In the genomic region with DNA sequence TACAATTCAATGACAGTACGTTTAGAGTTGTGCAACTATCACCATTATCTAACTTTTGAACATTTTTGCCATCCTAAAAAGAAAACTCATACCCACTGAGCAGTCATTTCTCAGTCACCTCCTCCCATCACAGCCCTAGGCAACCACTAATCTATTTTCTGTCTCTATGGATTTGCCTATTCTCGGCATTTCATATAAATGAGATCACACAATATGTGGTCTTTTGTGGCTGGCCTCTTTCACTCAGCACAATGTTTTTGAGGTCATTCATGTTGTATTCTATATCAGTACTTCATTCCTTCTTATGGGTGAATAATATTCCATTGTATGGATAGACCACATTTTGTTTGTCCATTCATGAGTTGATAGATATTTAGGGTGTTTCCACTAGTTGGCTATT, we compare ENCODE assay signal across 21 cellular contexts.
DNase-seq lines count a peak whose midpoint lies in the region; ATAC-seq, FAIRE-seq and TF ChIP-seq lines count a peak whose summit lies in the region.
"Had no signal": no experiment of that assay in that cellular context is flagged by ENCODE, and none has a peak within 500 bp of the region (broad histone marks: within the 10 kb centered on the region; RNA-seq: fewer than 3 reads in every experiment).

No MANE protein-coding gene starts in this region.

- no peak for DNase-seq in D721Med (ENCODE audit: insufficient read length, low spot score)
- DNase-seq in GM12891 (ENCODE audit: insufficient read length, low spot score), result no peak
- DNase-seq in SK-MEL-5 (ENCODE audit: low read depth, low spot score), result peak; percentile 71
- DNase-seq in foreskin keratinocyte, result peak; percentile 33 to 56
- DNase-seq in osteocyte (ENCODE audit: extremely low spot score, unreplicated experiment), result no peak
- no peak for DNase-seq in RKO (ENCODE audit: low spot score)
- DNase-seq in CD8-positive, alpha-beta memory T cell, result no peak
- no peak for DNase-seq in left ventricle myocardium superior
- DNase-seq: ACHN; BE2C; C1 segment of cervical spinal cord; Caco-2; CD4-positive, CD25-positive, alpha-beta regulatory T cell; DMS153; DMS79; HCEC 1CT; KG1 had no signal

- no peak overlapping the region for H3K4me3 Mint-ChIP-seq in osteocyte (ENCODE audit: unreplicated experiment)
- H3K4me3 Mint-ChIP-seq in CD8-positive, alpha-beta memory T cell, result no peak overlapping the region
- H3K4me3 Mint-ChIP-seq: CD4-positive, CD25-positive, alpha-beta regulatory T cell; GM23338 had no signal

- no peaks in the 10 kb centered on the region for H3K4me1 ChIP-seq in foreskin keratinocyte
- no peaks in the 10 kb centered on the region for H3K4me1 ChIP-seq in CD8-positive, alpha-beta memory T cell (ENCODE audit: insufficient read depth, low read length)
- H3K4me1 ChIP-seq: BE2C, Caco-2 had no signal

- CTCF ChIA-PET in CD8-positive, alpha-beta memory T cell (lab: Charles Lee), result no interaction called here

- H3K27ac ChIP-seq in foreskin keratinocyte, result no peak overlapping the region
- H3K27ac ChIP-seq in CD8-positive, alpha-beta memory T cell (ENCODE audit: low read depth, low read length), result no peak overlapping the region

- intact Hi-C loops in left ventricle myocardium superior (cut with micrococcal nuclease), result no loop called here

- in situ Hi-C loops in SK-MEL-5 (cut with HindIII; ENCODE audit: low pct_unique_long_range_greater_than_20kb, low sequenced_read_pairs), result no loop called here

- H3K36me3 ChIP-seq in CD8-positive, alpha-beta memory T cell (ENCODE audit: insufficient read depth, low read length), result no peaks in the 10 kb centered on the region
- H3K36me3 ChIP-seq: BE2C had no signal

- ATAC-seq in foreskin keratinocyte (no peak), left ventricle myocardium superior (no peak)
- ATAC-seq: GM12878, GM23338 had no signal

- H3K27me3 ChIP-seq in foreskin keratinocyte, result no peaks in the 10 kb centered on the region
- H3K27me3 ChIP-seq in CD8-positive, alpha-beta memory T cell (ENCODE audit: insufficient read depth, low read length, poor library complexity, severe bottlenecking), result no peaks in the 10 kb centered on the region
- H3K27me3 ChIP-seq: BE2C had no signal

- H3K9me3 Mint-ChIP-seq in osteocyte (ENCODE audit: unreplicated experiment), result peaks cover 13% of the 10 kb centered on the region
- H3K9me3 Mint-ChIP-seq in CD8-positive, alpha-beta memory T cell, result peaks cover 0 to 3% (median 0%) of the 10 kb centered on the region in 5 donors
- H3K9me3 Mint-ChIP-seq: GM23338 had no signal

- H3K36me3 Mint-ChIP-seq in osteocyte (ENCODE audit: unreplicated experiment), result no peaks in the 10 kb centered on the region
- no peaks in the 10 kb centered on the region for H3K36me3 Mint-ChIP-seq in CD8-positive, alpha-beta memory T cell
- H3K36me3 Mint-ChIP-seq: CD4-positive, CD25-positive, alpha-beta regulatory T cell had no signal

- POLR2A ChIA-PET in CD8-positive, alpha-beta memory T cell (lab: Charles Lee), result no interaction called here

- H3K27ac Mint-ChIP-seq in osteocyte (ENCODE audit: unreplicated experiment), result no peak overlapping the region
- H3K27ac Mint-ChIP-seq in CD8-positive, alpha-beta memory T cell, result peak overlapping the region in 1 of 8 donors; percentile 22
- H3K27ac Mint-ChIP-seq: CD4-positive, CD25-positive, alpha-beta regulatory T cell; GM23338 had no signal

- H3K4me3 ChIP-seq in CD8-positive, alpha-beta memory T cell (ENCODE audit: low read length), result no peak overlapping the region
- H3K4me3 ChIP-seq: GM12878, GM23338 had no signal

- no peak for TF ChIP-seq CTCF in D721Med (IDR thresholded peaks at IDR 0.05; ENCODE audit: insufficient read depth, missing control alignments)
- no peak for TF ChIP-seq CTCF in foreskin keratinocyte (conservative IDR thresholded peaks at IDR 0.05)
- TF ChIP-seq CTCF in osteocyte (IDR thresholded peaks at IDR 0.05), result no peak

- no peaks in the 10 kb centered on the region for H3K27me3 Mint-ChIP-seq in osteocyte (ENCODE audit: unreplicated experiment)
- H3K27me3 Mint-ChIP-seq in CD8-positive, alpha-beta memory T cell, result peaks cover 0 to 3% of the 10 kb centered on the region in 2 donors
- H3K27me3 Mint-ChIP-seq: CD4-positive, CD25-positive, alpha-beta regulatory T cell had no signal

- no peaks in the 10 kb centered on the region for H3K4me1 Mint-ChIP-seq in osteocyte (ENCODE audit: unreplicated experiment)
- no peaks in the 10 kb centered on the region for H3K4me1 Mint-ChIP-seq in CD8-positive, alpha-beta memory T cell
- H3K4me1 Mint-ChIP-seq: CD4-positive, CD25-positive, alpha-beta regulatory T cell; GM23338 had no signal

- TF ChIP-seq POLR2A in GM12891 (IDR thresholded peaks at IDR 0.05; ENCODE audit: low read depth, low read length), result no peak

- FAIRE-seq in D721Med (lab: Jason Lieb, UNC), result peak; percentile 72
- peak; percentile 71 for FAIRE-seq in GM12891 (lab: Jason Lieb, UNC)
- FAIRE-seq: GM12878, GM18507, H54 had no signal

- no peaks in the 10 kb centered on the region for H3K9me3 ChIP-seq in CD8-positive, alpha-beta memory T cell (ENCODE audit: low read length)
- H3K9me3 ChIP-seq: BE2C, Caco-2 had no signal

TF ChIP-seq in GM12891, 5 proteins besides CTCF, POLR2A, EP300 and RAD21:
- TF ChIP-seq SPI1 (IDR thresholded peaks at IDR 0.05; ENCODE audit: low read depth, low read length), result no peak
- TF ChIP-seq PAX5 (IDR thresholded peaks at IDR 0.05; ENCODE audit: insufficient read depth, low read length, severe bottlenecking), result no peak
- TF ChIP-seq POU2F2 (IDR thresholded peaks at IDR 0.05; ENCODE audit: low read depth, low read length), result no peak
- no peak for TF ChIP-seq TAF1 (IDR thresholded peaks at IDR 0.05; ENCODE audit: low read depth, low read length)
- no peak for TF ChIP-seq POLR2AphosphoS5 (IDR thresholded peaks at IDR 0.05; ENCODE audit: low read depth, low read length)

Comparison
In these comparisons a context has a peak if more than half of its experiments do, and no peak if none do; other contexts are left out.
1. DNase-seq: peak in SK-MEL-5 (single experiment) and foreskin keratinocyte (2 of 2); none in D721Med (single experiment), GM12891 (single experiment), osteocyte (single experiment), RKO (single experiment), CD8-positive, alpha-beta memory T cell (0 of 5) and left ventricle myocardium superior (single experiment).